ENCODE assay signal across 9 cellular contexts in genomic region chr7:157692156-157693011, GRCh38.
DNase-seq lines count a peak whose midpoint lies in the region; TF ChIP-seq lines count a peak whose summit lies in the region.
"Had no signal": no experiment of that assay in that cellular context is flagged by ENCODE, and none has a peak within 500 bp of the region (broad histone marks: within the 10 kb centered on the region; RNA-seq: fewer than 3 reads in every experiment).

No MANE protein-coding gene starts in this region.

- H3K9me2 ChIP-seq in hepatocyte (replicated peaks; ENCODE audit: insufficient read depth): no peaks in the 10 kb centered on the region

- H3K4me3 Mint-ChIP-seq in activated naive CD4-positive, alpha-beta T cell treated with anti-CD3 and anti-CD28 coated beads, Interleukin-2, amount 10 ng/mL, durations not matched to agents 7 days and 5 days: no peak overlapping the region
- no peak overlapping the region for H3K4me3 Mint-ChIP-seq in activated naive CD4-positive, alpha-beta T cell treated with anti-CD3 and anti-CD28 coated beads for 36 hours

- H3K27ac Mint-ChIP-seq in activated naive CD4-positive, alpha-beta T cell treated with anti-CD3 and anti-CD28 coated beads, Interleukin-2, amount 10 ng/mL, durations not matched to agents 7 days and 5 days: no peak overlapping the region
- no peak overlapping the region for H3K27ac Mint-ChIP-seq in activated naive CD4-positive, alpha-beta T cell treated with anti-CD3 and anti-CD28 coated beads for 36 hours

- DNase-seq in activated naive CD4-positive, alpha-beta T cell treated with anti-CD3 and anti-CD28 coated beads, Interleukin-2, amount 10 ng/mL, durations not matched to agents 7 days and 5 days: peak; percentile 17
- DNase-seq in activated naive CD4-positive, alpha-beta T cell treated with anti-CD3 and anti-CD28 coated beads for 36 hours: no peak
- DNase-seq in NCI-H146 treated with DMSO at 0.1 percent for 48 hours (lab: John Stamatoyannopoulos, UW; ENCODE audit: unreplicated experiment) (peak; percentile 71), hepatocyte (ENCODE audit: low spot score) (no peak), NCI-H446 treated with DMSO at 0.1 percent for 48 hours (lab: John Stamatoyannopoulos, UW) (no peak), NCI-H2081 (lab: John Stamatoyannopoulos, UW) (no peak), HUDEP-2 (lab: John Stamatoyannopoulos, UW; ENCODE audit: unreplicated experiment in 76 of 76) (no peak)
- peak; percentile 23 for DNase-seq in stimulated activated CD8-positive, alpha-beta memory T cell treated with anti-CD3 and anti-CD28 coated beads, Interleukin-4, amount 100 ng/mL, for 48 hours
- DNase-seq: cerebellar nuclear complex had no signal

- no peak overlapping the region for H2AFZ ChIP-seq in hepatocyte

- H3K4me1 ChIP-seq in hepatocyte (ENCODE audit: insufficient read depth): peaks cover 9% of the 10 kb centered on the region

- peaks cover 77% of the 10 kb centered on the region for H3K27me3 Mint-ChIP-seq in activated naive CD4-positive, alpha-beta T cell treated with anti-CD3 and anti-CD28 coated beads, Interleukin-2, amount 10 ng/mL, durations not matched to agents 7 days and 5 days
- peaks cover 44% of the 10 kb centered on the region for H3K27me3 Mint-ChIP-seq in activated naive CD4-positive, alpha-beta T cell treated with anti-CD3 and anti-CD28 coated beads for 36 hours (ENCODE audit: low read depth)

- CTCF ChIA-PET in activated naive CD4-positive, alpha-beta T cell treated with anti-CD3 and anti-CD28 coated beads, Interleukin-2, amount 10 ng/mL, durations not matched to agents 7 days and 5 days (lab: Charles Lee): no interaction called here
- CTCF ChIA-PET in activated naive CD4-positive, alpha-beta T cell treated with anti-CD3 and anti-CD28 coated beads for 36 hours (lab: Charles Lee): no interaction called here

- H3K4me3 ChIP-seq in hepatocyte: no peak overlapping the region

- no peaks in the 10 kb centered on the region for H3K79me2 ChIP-seq in hepatocyte

- peaks cover 15% of the 10 kb centered on the region for H3K4me1 Mint-ChIP-seq in activated naive CD4-positive, alpha-beta T cell treated with anti-CD3 and anti-CD28 coated beads, Interleukin-2, amount 10 ng/mL, durations not matched to agents 7 days and 5 days
- H3K4me1 Mint-ChIP-seq in activated naive CD4-positive, alpha-beta T cell treated with anti-CD3 and anti-CD28 coated beads for 36 hours (ENCODE audit: low read depth): peaks cover 25% of the 10 kb centered on the region

- H3K9me3 Mint-ChIP-seq in activated naive CD4-positive, alpha-beta T cell treated with anti-CD3 and anti-CD28 coated beads, Interleukin-2, amount 10 ng/mL, durations not matched to agents 7 days and 5 days: peaks cover 2% of the 10 kb centered on the region
- H3K9me3 Mint-ChIP-seq in activated naive CD4-positive, alpha-beta T cell treated with anti-CD3 and anti-CD28 coated beads for 36 hours: peaks cover 2% of the 10 kb centered on the region

- intact Hi-C loops in activated naive CD4-positive, alpha-beta T cell treated with anti-CD3 and anti-CD28 coated beads for 36 hours (cut with micrococcal nuclease): loop anchor here (5.0 to 10.0 kb wide), 4 partner anchors 65 to 1885 kb away; no protein-coding TSS in a partner anchor

- H3K27me3 ChIP-seq in hepatocyte: peaks cover 78% of the 10 kb centered on the region

- no peaks in the 10 kb centered on the region for H3K9me3 ChIP-seq in hepatocyte (ENCODE audit: low read depth)

- no peaks in the 10 kb centered on the region for H3K36me3 ChIP-seq in hepatocyte (replicated peaks; ENCODE audit: insufficient read depth, low read depth)

- peak overlapping the region; percentile 73 for H3K4me2 ChIP-seq in hepatocyte

- no peaks in the 10 kb centered on the region for H4K20me1 ChIP-seq in hepatocyte (ENCODE audit: insufficient read depth, poor library complexity, severe bottlenecking)

- H3K27ac ChIP-seq in hepatocyte: no peak overlapping the region

- 5% methylated on average over 47 of the region's 68 CpGs for WGBS in hepatocyte (ENCODE audit: low lambda C conversion rate, missing lambda C conversion rate)

- no peak for TF ChIP-seq CTCF in hepatocyte (IDR thresholded peaks at IDR 0.05; ENCODE audit: poor library complexity)

- no peaks in the 10 kb centered on the region for H3K36me3 Mint-ChIP-seq in activated naive CD4-positive, alpha-beta T cell treated with anti-CD3 and anti-CD28 coated beads, Interleukin-2, amount 10 ng/mL, durations not matched to agents 7 days and 5 days
- no peaks in the 10 kb centered on the region for H3K36me3 Mint-ChIP-seq in activated naive CD4-positive, alpha-beta T cell treated with anti-CD3 and anti-CD28 coated beads for 36 hours (ENCODE audit: low read depth)

Comparison
In these comparisons a context has a peak if more than half of its experiments do, and no peak if none do; other contexts are left out.
1. DNase-seq: peak in activated naive CD4-positive, alpha-beta T cell treated with anti-CD3 and anti-CD28 coated beads, Interleukin-2, amount 10 ng/mL, durations not matched to agents 7 days and 5 days (single experiment), NCI-H146 treated with DMSO at 0.1 percent for 48 hours (single experiment) and stimulated activated CD8-positive, alpha-beta memory T cell treated with anti-CD3 and anti-CD28 coated beads, Interleukin-4, amount 100 ng/mL, for 48 hours (single experiment); none in activated naive CD4-positive, alpha-beta T cell treated with anti-CD3 and anti-CD28 coated beads for 36 hours (single experiment), hepatocyte (single experiment), NCI-H446 treated with DMSO at 0.1 percent for 48 hours (single experiment), NCI-H2081 (0 of 2) and HUDEP-2 (0 of 76).